ENCODE assay signal across 8 cellular contexts in the genomic region with DNA sequence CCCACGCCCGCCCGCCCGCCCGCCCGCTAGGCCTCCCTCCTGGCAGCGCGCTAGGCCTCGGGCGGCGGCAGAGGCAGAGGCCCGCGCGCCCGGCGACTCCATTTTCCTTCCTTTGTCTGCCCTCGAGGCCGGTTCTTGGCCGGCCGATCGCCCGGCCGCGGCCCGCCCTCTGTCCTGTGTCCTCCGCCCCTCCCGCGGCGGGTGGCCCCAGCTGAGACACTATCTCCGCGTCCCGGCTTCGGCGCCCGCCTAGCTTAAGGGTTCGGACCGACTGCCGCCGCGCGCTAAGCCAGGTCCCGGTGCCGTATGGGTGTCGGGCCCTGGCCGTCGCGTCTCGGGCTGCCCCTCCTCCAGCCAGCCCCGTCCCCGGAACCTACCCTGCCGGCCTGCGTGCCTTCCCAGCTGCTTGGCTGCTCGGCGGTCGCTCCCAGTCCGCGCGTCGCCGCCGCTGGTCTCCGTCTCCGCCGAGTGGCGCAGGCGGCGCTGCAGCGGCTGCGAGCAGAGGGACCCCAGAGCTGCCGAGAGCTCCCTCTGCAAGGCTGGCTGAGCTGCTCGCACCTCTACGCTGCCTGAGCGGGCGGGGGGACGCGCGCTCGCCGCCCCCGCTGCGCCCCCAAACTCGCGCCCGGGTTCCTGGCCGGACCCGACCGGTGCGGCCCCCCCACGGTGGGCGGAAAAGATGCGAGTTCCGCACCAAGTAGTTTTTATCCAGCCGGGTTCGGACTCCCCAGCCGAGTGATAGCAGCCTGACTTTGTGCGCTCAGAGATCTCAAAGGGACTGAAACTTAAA. TPM values are rescaled to one million over a fixed set of nuclear protein-coding genes. Genes with fewer than 3 reads are reported as not detected.
DNase-seq lines count a peak whose midpoint lies in the region; ATAC-seq and TF ChIP-seq lines count a peak whose summit lies in the region.

No MANE protein-coding gene starts in this region.

- H3K9ac ChIP-seq in mucosa of stomach (ENCODE audit: low read length): peak overlapping the region; percentile 91

- H3K9me3 ChIP-seq in mucosa of stomach (ENCODE audit: control insufficient read depth, low read length): no peaks in the 10 kb centered on the region

- H3K4me1 ChIP-seq in mucosa of stomach (ENCODE audit: control insufficient read depth, insufficient read depth, low read length): peaks cover 14% of the 10 kb centered on the region

- H3K36me3 ChIP-seq in mucosa of stomach (ENCODE audit: control insufficient read depth, insufficient read depth, low read length): no peaks in the 10 kb centered on the region

- no peaks in the 10 kb centered on the region for H3K27me3 ChIP-seq in mucosa of stomach (ENCODE audit: control insufficient read depth, insufficient read depth, low read length)

- DNase-seq in NCI-H345 (lab: John Stamatoyannopoulos, UW): peak; percentile 24
- DNase-seq in NCI-H345 treated with DMSO at 0.1 percent for 48 hours (lab: John Stamatoyannopoulos, UW; ENCODE audit: unreplicated experiment): no peak
- DNase-seq in NCI-H2171 (lab: John Stamatoyannopoulos, UW): peak; percentile 39
- peak; percentile 42 for DNase-seq in activated T-cell treated with anti-CD3 and anti-CD28 coated beads for 24 hours (ENCODE audit: low read depth)
- DNase-seq in epithelial cell of proximal tubule (ENCODE audit: low read depth): no peak
- peak; percentile 39 to 73 (median 62) for DNase-seq in stimulated activated naive CD4-positive, alpha-beta T cell (lab: John Stamatoyannopoulos, UW)

- no peak for TF ChIP-seq CTCF in epithelial cell of proximal tubule (conservative IDR thresholded peaks at IDR 0.05; ENCODE audit: low read depth, low read length)

- H3K4me3 ChIP-seq in epithelial cell of proximal tubule (ENCODE audit: low read depth, low read length) (peak overlapping the region; percentile 79), mucosa of stomach (ENCODE audit: low read length) (peak overlapping the region; percentile 38)

- peak; percentile 16 for ATAC-seq in HG02798 (IDR thresholded peaks at IDR 0.05; ENCODE audit: poor library complexity, unreplicated experiment)

RNA-seq across cellular contexts. Expression of gene CTCF, which starts 0.8 kb away (rescaled TPM):
- 25.9 and 32.0 TPM in 2 replicates for total RNA-seq in epithelial cell of proximal tubule

RNA-seq across cellular contexts. Expression of gene RIPOR1, which starts 34.5 kb away (rescaled TPM):
- total RNA-seq in epithelial cell of proximal tubule: 44.5 and 74.9 TPM in 2 replicates

Comparison
In these comparisons a context has a peak if more than half of its experiments do, and no peak if none do; other contexts are left out.
1. DNase-seq: peak in NCI-H345 (single experiment), NCI-H2171 (single experiment), activated T-cell treated with anti-CD3 and anti-CD28 coated beads for 24 hours (single experiment) and stimulated activated naive CD4-positive, alpha-beta T cell (6 of 6); none in NCI-H345 treated with DMSO at 0.1 percent for 48 hours (single experiment) and epithelial cell of proximal tubule (single experiment).